In genomic region chr16:67226804-67227566, GRCh38 we compare ENCODE assay signal across 8 cellular contexts. TPM values are rescaled to one million over a fixed set of nuclear protein-coding genes. Genes with fewer than 3 reads are reported as not detected.
DNase-seq lines count a peak whose midpoint lies in the region; FAIRE-seq and TF ChIP-seq lines count a peak whose summit lies in the region.

Gene TMEM208 (plus strand): TSS chr16:67227130. CDS start chr16:67227219, 89 bp downstream.

- no peaks in the 10 kb centered on the region for H3K9me3 Mint-ChIP-seq in nephron
- H3K9me3 Mint-ChIP-seq in stimulated activated naive CD8-positive, alpha-beta T cell treated with anti-CD3 and anti-CD28 coated beads, Interleukin-15, Interleukin-2, amounts not matched to agents 100 ng/mL and 50 ng/mL, for 24 hours, result no peaks in the 10 kb centered on the region

- H3K27me3 Mint-ChIP-seq in nephron (ENCODE audit: low read depth), result no peaks in the 10 kb centered on the region
- H3K27me3 Mint-ChIP-seq in stimulated activated naive CD8-positive, alpha-beta T cell treated with anti-CD3 and anti-CD28 coated beads, Interleukin-15, Interleukin-2, amounts not matched to agents 100 ng/mL and 50 ng/mL, for 24 hours, result no peaks in the 10 kb centered on the region

- DNase-seq in ELF-1 (ENCODE audit: low read depth, low spot score), result peak; percentile 99
- peak; percentile 95 for DNase-seq in H54 (ENCODE audit: insufficient read length, low spot score)
- DNase-seq in M059J (ENCODE audit: low read depth), result peak; percentile 99
- peak; percentile 96 for DNase-seq in SHP77 (lab: John Stamatoyannopoulos, UW)
- DNase-seq in activated effector memory CD4-positive, alpha-beta T cell treated with Interleukin-2 at 50 U/mL for 16 hours, result peak; percentile 96
- DNase-seq in fibroblast of the aortic adventitia (ENCODE audit: low read depth), result peak; percentile 98

- peak; percentile 44 for TF ChIP-seq POLR2A in H54 (IDR thresholded peaks at IDR 0.05; ENCODE audit: low read depth, low read length)

- H3K4me3 Mint-ChIP-seq in nephron, result peak within 1 kb of the TSS; percentile 99 to 100 (median 99)
- peak within 1 kb of the TSS; percentile 97 for H3K4me3 Mint-ChIP-seq in stimulated activated naive CD8-positive, alpha-beta T cell treated with anti-CD3 and anti-CD28 coated beads, Interleukin-15, Interleukin-2, amounts not matched to agents 100 ng/mL and 50 ng/mL, for 24 hours

- peak within 1 kb of the TSS; percentile 77 to 93 (median 81) for H3K27ac Mint-ChIP-seq in nephron
- peak within 1 kb of the TSS; percentile 94 for H3K27ac Mint-ChIP-seq in stimulated activated naive CD8-positive, alpha-beta T cell treated with anti-CD3 and anti-CD28 coated beads, Interleukin-15, Interleukin-2, amounts not matched to agents 100 ng/mL and 50 ng/mL, for 24 hours

- peaks cover 13% of the 10 kb centered on the region for H3K36me3 Mint-ChIP-seq in nephron (ENCODE audit: low read depth)
- H3K36me3 Mint-ChIP-seq in stimulated activated naive CD8-positive, alpha-beta T cell treated with anti-CD3 and anti-CD28 coated beads, Interleukin-15, Interleukin-2, amounts not matched to agents 100 ng/mL and 50 ng/mL, for 24 hours (ENCODE audit: low read depth), result peaks cover 31% of the 10 kb centered on the region

- peak; percentile 86 for FAIRE-seq in H54 (lab: Jason Lieb, UNC)

- TF ChIP-seq CTCF in fibroblast of the aortic adventitia (IDR thresholded peaks at IDR 0.05; ENCODE audit: insufficient read depth, low read length) (peak; percentile 10), nephron (IDR thresholded peaks at IDR 0.05; ENCODE audit: unreplicated experiment in 3 of 3) (no peak)

- H3K4me3 ChIP-seq in fibroblast of the aortic adventitia (ENCODE audit: low read depth, low read length), result peak within 1 kb of the TSS; percentile 100

- peaks cover 25% of the 10 kb centered on the region for H3K4me1 Mint-ChIP-seq in nephron
- H3K4me1 Mint-ChIP-seq in stimulated activated naive CD8-positive, alpha-beta T cell treated with anti-CD3 and anti-CD28 coated beads, Interleukin-15, Interleukin-2, amounts not matched to agents 100 ng/mL and 50 ng/mL, for 24 hours (ENCODE audit: low read depth), result peaks cover 52% of the 10 kb centered on the region

RNA-seq across cellular contexts. Expression of gene TMEM208, which starts in this region (rescaled TPM):
- 44.2 and 44.7 TPM in 2 replicates for total RNA-seq in M059J (2014; rRNA removed; shearing (Covaris generic))
- total RNA-seq in fibroblast of the aortic adventitia (ENCODE audit: low replicate concordance), result 21.8 and 24.3 TPM in 2 replicates

Comparison
In these comparisons a context has a peak if more than half of its experiments do, and no peak if none do; other contexts are left out.
1. Peak in every context shown above with its lines: DNase-seq and H3K4me3 ChIP-seq.